Comparison of ENCODE assay signal across 10 cellular contexts in genomic region chr1:172393354-172393753, GRCh38. TPM values are rescaled to one million over a fixed set of nuclear protein-coding genes. Genes with fewer than 3 reads are reported as not detected.
DNase-seq lines count a peak whose midpoint lies in the region; ATAC-seq and TF ChIP-seq lines count a peak whose summit lies in the region.
"Had no signal": no experiment of that assay in that cellular context is flagged by ENCODE, and none has a peak within 500 bp of the region (broad histone marks: within the 10 kb centered on the region; RNA-seq: fewer than 3 reads in every experiment).

No MANE protein-coding gene starts in this region.

- CTCF ChIA-PET in CD4-positive, alpha-beta memory T cell (lab: Charles Lee; ENCODE audit: partially characterized antibody) = interaction anchor here (1.7 to 3.5 kb wide), 4 partner anchors 12 to 257 kb away, joined by 4 to 26 read pairs (median 20); no protein-coding TSS in a partner anchor

- no peak for TF ChIP-seq CTCF in BE2C (IDR thresholded peaks at IDR 0.05; ENCODE audit: low read depth, low read length)

- peaks cover 24 to 69% (median 47%) of the 10 kb centered on the region in 4 donors for H3K4me1 Mint-ChIP-seq in CD4-positive, alpha-beta memory T cell

- intact Hi-C loops in CD4-positive, alpha-beta memory T cell (cut with micrococcal nuclease) = loop anchor here (10.0 kb wide), 1 partner anchor 609 kb away; the partner anchor contains the start of gene METTL13
- intact Hi-C loops in sciatic nerve (cut with DNase I) = no loop called here

- H3K4me3 Mint-ChIP-seq in CD4-positive, alpha-beta memory T cell = peak overlapping the region in 5 of 8 donors; percentile 30 to 83 (median 51)

- H3K4me3 ChIP-seq in CD4-positive, alpha-beta memory T cell (ENCODE audit: low read length in 2 of 2) = no peak overlapping the region
- no peak overlapping the region for H3K4me3 ChIP-seq in BE2C (ENCODE audit: low read depth, low read length)

- DNase-seq in CD4-positive, alpha-beta memory T cell = no peak
- peak; percentile 61 for DNase-seq in LHCN-M2 (ENCODE audit: low read depth)
- no peak for DNase-seq in sciatic nerve (ENCODE audit: low spot score)
- DNase-seq in BE2C = no peak
- no peak for DNase-seq in NCI-H2196 treated with DMSO at 0.1 percent for 48 hours (lab: John Stamatoyannopoulos, UW; ENCODE audit: unreplicated experiment)
- no peak for DNase-seq in stimulated activated CD4-positive, alpha-beta T cell treated with anti-CD3 and anti-CD28 coated beads, Interleukin-12 subunit alpha, Interleukin-12 subunit beta, amount 100 ng/mL, for 4 hours
- DNase-seq in effector CD4-positive, alpha-beta T cell = no peak
- DNase-seq: activated gamma-delta T cell, COR-L47 had no signal

- no peaks in the 10 kb centered on the region for H3K36me3 ChIP-seq in CD4-positive, alpha-beta memory T cell (ENCODE audit: insufficient read depth, low read length)
- no peaks in the 10 kb centered on the region for H3K36me3 ChIP-seq in BE2C

- H3K27ac Mint-ChIP-seq in CD4-positive, alpha-beta memory T cell = peak overlapping the region in 5 of 7 donors; percentile 35 to 94 (median 79)

- H3K36me3 Mint-ChIP-seq in CD4-positive, alpha-beta memory T cell = peaks cover 0 to 5% of the 10 kb centered on the region in 2 donors

- H3K4me1 ChIP-seq in CD4-positive, alpha-beta memory T cell (ENCODE audit: insufficient read depth, low read length) = peaks cover 41% of the 10 kb centered on the region
- no peaks in the 10 kb centered on the region for H3K4me1 ChIP-seq in BE2C

- peak; percentile 39 for ATAC-seq in sciatic nerve

- POLR2A ChIA-PET in CD4-positive, alpha-beta memory T cell (lab: Charles Lee; ENCODE audit: partially characterized antibody) = interaction anchor here (4.4 to 6.8 kb wide), 2 partner anchors 34 to 212 kb away, joined by 32 to 61 read pairs; no protein-coding TSS in a partner anchor

- no peaks in the 10 kb centered on the region for H3K27me3 ChIP-seq in CD4-positive, alpha-beta memory T cell (ENCODE audit: insufficient read depth, low read length)
- H3K27me3 ChIP-seq in BE2C = no peaks in the 10 kb centered on the region

- H3K27me3 Mint-ChIP-seq in CD4-positive, alpha-beta memory T cell = no peaks in the 10 kb centered on the region

- no peak overlapping the region for H3K27ac ChIP-seq in CD4-positive, alpha-beta memory T cell (ENCODE audit: low read depth, low read length)
- H3K27ac ChIP-seq in cingulate gyrus (ENCODE audit: low read depth, low read length) = peak overlapping the region; percentile 62

- no peaks in the 10 kb centered on the region for H3K9me3 ChIP-seq in CD4-positive, alpha-beta memory T cell (ENCODE audit: control insufficient read depth in 1 of 2, low read length in 2 of 2)
- no peaks in the 10 kb centered on the region for H3K9me3 ChIP-seq in BE2C

- no peaks in the 10 kb centered on the region for H3K9me3 Mint-ChIP-seq in CD4-positive, alpha-beta memory T cell

RNA-seq across cellular contexts. Expression of gene C1orf105, which starts 27.1 kb away (rescaled TPM):
- not detected for total RNA-seq in CD4-positive, alpha-beta memory T cell
- polyA plus RNA-seq in CD4-positive, alpha-beta memory T cell = not detected
- total RNA-seq in LHCN-M2 (2014; rRNA removed) = 0.19 and 0.46 TPM in 2 replicates
- not detected for polyA plus RNA-seq in LHCN-M2 (2012)
- not detected for total RNA-seq in sciatic nerve
- polyA plus RNA-seq in BE2C (2012; ENCODE audit: insufficient read depth, insufficient read length, low read depth) = not detected

RNA-seq across cellular contexts. Expression of gene PIGC, which starts 50.5 kb away (rescaled TPM):
- total RNA-seq in CD4-positive, alpha-beta memory T cell = 10 to 100 TPM; 48.9 to 49.2 TPM
- polyA plus RNA-seq in CD4-positive, alpha-beta memory T cell = 100 to 1,000 TPM; 109 to 132 TPM
- 16.5 and 25.0 TPM in 2 replicates for total RNA-seq in LHCN-M2 (2014; rRNA removed)
- polyA plus RNA-seq in LHCN-M2 (2012) = 15.5 TPM
- 19.1 TPM for total RNA-seq in sciatic nerve
- polyA plus RNA-seq in BE2C (2012; ENCODE audit: insufficient read depth, insufficient read length, low read depth) = 67.6 TPM
